Comparison of ENCODE assay signal across 8 cellular contexts in genomic region chr6:105424177-105424783, GRCh38. TPM values are rescaled to one million over a fixed set of nuclear protein-coding genes. Genes with fewer than 3 reads are reported as not detected.
A peak's percentile ranks its signal among the peaks of the same experiment; 100 is the strongest.
DNase-seq lines count a peak whose midpoint lies in the region; TF ChIP-seq lines count a peak whose summit lies in the region.

No MANE protein-coding gene starts in this region.

- peaks cover 32% of the 10 kb centered on the region for H3K4me1 Mint-ChIP-seq in HFFc6 (ENCODE audit: low read depth)

- TF ChIP-seq CTCF in HFFc6 (IDR thresholded peaks at IDR 0.05) = peak; percentile 86

- DNase-seq in ELR (ENCODE audit: low read depth) = peak; percentile 71
- DNase-seq in HFFc6 = peak; percentile 50
- DNase-seq in NCI-H446 treated with DMSO at 0.1 percent for 48 hours (lab: John Stamatoyannopoulos, UW) = peak; percentile 6
- peak; percentile 37 to 61 for DNase-seq in activated CD4-positive, alpha-beta T cell treated with anti-CD3 and anti-CD28 coated beads for 4 hours
- DNase-seq in dermis microvascular lymphatic vessel endothelial cell (ENCODE audit: low read depth in 2 of 2) = peak; percentile 40 to 69
- peak; percentile 80 for DNase-seq in myocyte (ENCODE audit: low read depth)
- peak; percentile 34 for DNase-seq in stimulated activated naive CD4-positive, alpha-beta T cell treated with Interleukin-2 at 50 U/mL for 16 hours (lab: John Stamatoyannopoulos, UW)
- no peak for DNase-seq in SHP77 treated with DMSO at 0.1 percent for 48 hours (lab: John Stamatoyannopoulos, UW)

- H3K27me3 Mint-ChIP-seq in HFFc6 (ENCODE audit: insufficient read depth) = peaks cover 2% of the 10 kb centered on the region

- H3K36me3 Mint-ChIP-seq in HFFc6 (ENCODE audit: low read depth) = 0 out of 2 replicates have a peak, but pooled peaks cover 4% of the 10 kb centered on the region

- peaks cover 9% of the 10 kb centered on the region; the same call in 1 of the 2 replicates for H3K9me3 Mint-ChIP-seq in HFFc6

- H3K27ac Mint-ChIP-seq in HFFc6 = no peak overlapping the region

- no peak overlapping the region for H3K4me3 Mint-ChIP-seq in HFFc6

RNA-seq across cellular contexts. Expression of gene PREP, which starts 21.4 kb away (rescaled TPM):
- 10 to 100 TPM; 35.4 to 42.1 (median 36.8) TPM for total RNA-seq in HFFc6 (2021; fragmentation: NEBNext Ultra II Directional; extraction: Animal tissue kit (Norgen Biotek cat#: 25700))
- total RNA-seq in dermis microvascular lymphatic vessel endothelial cell (14.4 and 22.5 TPM in 2 replicates), myocyte (22.2 and 23.9 TPM in 2 replicates)
- 33.8 TPM for polyA plus RNA-seq in myocyte (2012)
